In the genomic region with DNA sequence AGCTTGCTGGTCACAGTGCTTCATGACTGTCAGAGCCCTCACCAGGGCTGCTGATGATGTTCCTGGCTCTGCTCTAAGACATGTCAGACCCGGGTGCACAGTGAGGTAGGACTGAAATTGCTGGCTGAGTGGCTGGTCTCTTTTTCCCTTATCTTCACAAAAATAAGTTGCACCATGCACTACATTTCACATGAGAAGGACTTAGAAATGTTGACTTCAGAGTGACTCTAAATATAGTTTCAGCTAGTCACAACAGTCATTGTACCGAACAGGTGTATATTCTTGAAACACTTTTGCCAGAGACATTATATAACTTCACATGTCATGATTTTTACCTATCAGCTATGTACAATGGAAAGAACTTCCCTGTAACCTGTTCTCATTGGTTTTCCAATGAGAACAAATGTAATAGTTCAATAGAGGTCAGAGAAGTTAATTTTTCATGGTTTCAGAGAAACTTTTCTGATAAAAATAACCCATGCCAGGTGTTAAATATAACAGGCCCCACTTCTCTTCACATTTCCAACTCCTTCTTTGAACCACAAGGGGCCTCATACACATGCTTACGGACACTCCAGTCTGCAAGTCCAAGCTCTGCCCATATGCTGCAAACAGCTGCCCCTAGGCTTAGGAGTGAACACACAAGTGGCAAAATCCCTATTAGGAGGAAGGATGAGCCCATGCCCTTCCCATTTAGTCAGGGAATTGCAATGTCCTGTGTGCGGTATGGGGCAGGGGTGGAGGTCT, we compare ENCODE assay signal across 12 cellular contexts.
DNase-seq lines count a peak whose midpoint lies in the region; ATAC-seq and TF ChIP-seq lines count a peak whose summit lies in the region.
"Had no signal": no experiment of that assay in that cellular context is flagged by ENCODE, and none has a peak within 500 bp of the region (broad histone marks: within the 10 kb centered on the region; RNA-seq: fewer than 3 reads in every experiment).

No MANE protein-coding gene starts in this region.

- no peaks in the 10 kb centered on the region for H3K9me3 Mint-ChIP-seq in activated T-helper 1 cell treated with anti-CD3 and anti-CD28 coated beads, Interleukin-12 subunit alpha, Interleukin-12 subunit beta, Interleukin-2, Interleukin-4 antibody, amounts not matched to agents 30 ng/mL and 10 ng/mL and 1 ng/mL, durations not matched to agents 14 hours and 24 hours and 36 hours

- H3K27ac Mint-ChIP-seq in activated T-helper 1 cell treated with anti-CD3 and anti-CD28 coated beads, Interleukin-12 subunit alpha, Interleukin-12 subunit beta, Interleukin-2, Interleukin-4 antibody, amounts not matched to agents 30 ng/mL and 10 ng/mL and 1 ng/mL, durations not matched to agents 14 hours and 24 hours and 36 hours: peak overlapping the region; percentile 69

- ATAC-seq in GM18511 (IDR thresholded peaks at IDR 0.05; ENCODE audit: unreplicated experiment) (peak; percentile 66), HG03135 (IDR thresholded peaks at IDR 0.05; ENCODE audit: unreplicated experiment) (peak; percentile 56)
- ATAC-seq: left colon had no signal

- H3K27me3 Mint-ChIP-seq in activated T-helper 1 cell treated with anti-CD3 and anti-CD28 coated beads, Interleukin-12 subunit alpha, Interleukin-12 subunit beta, Interleukin-2, Interleukin-4 antibody, amounts not matched to agents 30 ng/mL and 10 ng/mL and 1 ng/mL, durations not matched to agents 14 hours and 24 hours and 36 hours (ENCODE audit: insufficient read depth): no peaks in the 10 kb centered on the region

- peaks cover 72% of the 10 kb centered on the region for H3K4me1 Mint-ChIP-seq in activated T-helper 1 cell treated with anti-CD3 and anti-CD28 coated beads, Interleukin-12 subunit alpha, Interleukin-12 subunit beta, Interleukin-2, Interleukin-4 antibody, amounts not matched to agents 30 ng/mL and 10 ng/mL and 1 ng/mL, durations not matched to agents 14 hours and 24 hours and 36 hours (ENCODE audit: low read depth)

- no peak for TF ChIP-seq CTCF in GM20000 (IDR thresholded peaks at IDR 0.05; ENCODE audit: extremely low read depth, missing control alignments)

- DNase-seq in GM20000 (ENCODE audit: low spot score) (peak; percentile 19), islet precursor cell (no peak), cerebellum (ENCODE audit: low spot score) (no peak)
- DNase-seq in activated T-helper 1 cell treated with anti-CD3 and anti-CD28 coated beads, Interleukin-12 subunit alpha, Interleukin-12 subunit beta, Interleukin-2, Interleukin-4 antibody, amounts not matched to agents 30 ng/mL and 10 ng/mL and 1 ng/mL, durations not matched to agents 14 hours and 24 hours and 36 hours (ENCODE audit: low spot score): no peak
- DNase-seq in effector CD4-positive, alpha-beta T cell: no peak
- no peak for DNase-seq in activated naive CD4-positive, alpha-beta T cell (lab: John Stamatoyannopoulos, UW)
- DNase-seq: activated CD4-positive, alpha-beta T cell treated with anti-CD3 and anti-CD28 coated beads, Interleukin-2, amount 50 U/mL, for 1 hour; left colon; NCI-H2081; tibial artery had no signal

- intact Hi-C loops in activated T-helper 1 cell treated with anti-CD3 and anti-CD28 coated beads, Interleukin-12 subunit alpha, Interleukin-12 subunit beta, Interleukin-2, Interleukin-4 antibody, amounts not matched to agents 30 ng/mL and 10 ng/mL and 1 ng/mL, durations not matched to agents 14 hours and 24 hours and 36 hours (cut with micrococcal nuclease): no loop called here

- H3K4me3 Mint-ChIP-seq in activated T-helper 1 cell treated with anti-CD3 and anti-CD28 coated beads, Interleukin-12 subunit alpha, Interleukin-12 subunit beta, Interleukin-2, Interleukin-4 antibody, amounts not matched to agents 30 ng/mL and 10 ng/mL and 1 ng/mL, durations not matched to agents 14 hours and 24 hours and 36 hours: no peak overlapping the region

- H3K36me3 Mint-ChIP-seq in activated T-helper 1 cell treated with anti-CD3 and anti-CD28 coated beads, Interleukin-12 subunit alpha, Interleukin-12 subunit beta, Interleukin-2, Interleukin-4 antibody, amounts not matched to agents 30 ng/mL and 10 ng/mL and 1 ng/mL, durations not matched to agents 14 hours and 24 hours and 36 hours (ENCODE audit: low read depth): peaks cover 61% of the 10 kb centered on the region
